ENCODE assay signal across 8 cellular contexts in genomic region chr2:101717041-101717817, GRCh38. TPM values are rescaled to one million over a fixed set of nuclear protein-coding genes. Genes with fewer than 3 reads are reported as not detected.
DNase-seq lines count a peak whose midpoint lies in the region; ATAC-seq and TF ChIP-seq lines count a peak whose summit lies in the region.

No MANE protein-coding gene starts in this region.

- no peaks in the 10 kb centered on the region for H3K9me3 Mint-ChIP-seq in CD4-positive, alpha-beta T cell
- H3K9me3 Mint-ChIP-seq in activated naive CD8-positive, alpha-beta T cell treated with anti-CD3 and anti-CD28 coated beads for 36 hours: peaks cover 13% of the 10 kb centered on the region
- peaks cover 31% of the 10 kb centered on the region for H3K9me3 Mint-ChIP-seq in nephron progenitor cell

- H3K27me3 ChIP-seq in CD4-positive, alpha-beta T cell (ENCODE audit: control insufficient read depth, insufficient read depth, low read length): no peaks in the 10 kb centered on the region

- intact Hi-C loops in CD4-positive, alpha-beta T cell (cut with DNase I, micrococcal nuclease): loop anchor here in 1 of 2 experiments (2.0 kb wide), 1 partner anchor 18 kb away; no protein-coding TSS in a partner anchor

- ATAC-seq in CD4-positive, alpha-beta T cell (ENCODE audit: poor library complexity): peak; percentile 76
- ATAC-seq in GM19463 (IDR thresholded peaks at IDR 0.05; ENCODE audit: unreplicated experiment) (peak; percentile 60), HG03439 (IDR thresholded peaks at IDR 0.05; ENCODE audit: unreplicated experiment) (peak; percentile 55)

- H3K4me3 Mint-ChIP-seq in CD4-positive, alpha-beta T cell: peak overlapping the region; percentile 76
- peak overlapping the region; percentile 0 for H3K4me3 Mint-ChIP-seq in activated naive CD8-positive, alpha-beta T cell treated with anti-CD3 and anti-CD28 coated beads for 36 hours
- H3K4me3 Mint-ChIP-seq in nephron progenitor cell: no peak overlapping the region

- peak in 8 of 10 experiments; percentile 37 to 60 (median 48) for DNase-seq in CD4-positive, alpha-beta T cell
- DNase-seq in activated naive CD8-positive, alpha-beta T cell treated with anti-CD3 and anti-CD28 coated beads for 36 hours: peak; percentile 36
- DNase-seq in NCI-H774 (lab: John Stamatoyannopoulos, UW): no peak
- DNase-seq in nephron progenitor cell: no peak
- DNase-seq in C1 segment of cervical spinal cord (lab: John Stamatoyannopoulos, UW): no peak
- DNase-seq in cerebellum (ENCODE audit: low spot score): no peak

- H3K36me3 Mint-ChIP-seq in CD4-positive, alpha-beta T cell (ENCODE audit: low read depth): peaks cover 19% of the 10 kb centered on the region
- H3K36me3 Mint-ChIP-seq in activated naive CD8-positive, alpha-beta T cell treated with anti-CD3 and anti-CD28 coated beads for 36 hours: peaks cover 40% of the 10 kb centered on the region
- peaks cover 81% of the 10 kb centered on the region for H3K36me3 Mint-ChIP-seq in nephron progenitor cell (ENCODE audit: low read depth)

- H3K4me1 Mint-ChIP-seq in CD4-positive, alpha-beta T cell (ENCODE audit: low read depth): peaks cover 84% of the 10 kb centered on the region
- peaks cover 72% of the 10 kb centered on the region for H3K4me1 Mint-ChIP-seq in activated naive CD8-positive, alpha-beta T cell treated with anti-CD3 and anti-CD28 coated beads for 36 hours
- H3K4me1 Mint-ChIP-seq in nephron progenitor cell: peaks cover 18% of the 10 kb centered on the region

- CTCF ChIA-PET in CD4-positive, alpha-beta T cell (lab: Charles Lee): interaction anchor here (0.6 to 1.8 kb wide), 6 partner anchors 8 to 53 kb away, joined by 3 to 6 read pairs (median 4); partner anchors contain the start of gene MAP4K4

- peak overlapping the region; percentile 53 for H3K27ac ChIP-seq in CD4-positive, alpha-beta T cell (ENCODE audit: low read depth, low read length)

- no peaks in the 10 kb centered on the region for H3K27me3 Mint-ChIP-seq in CD4-positive, alpha-beta T cell
- no peaks in the 10 kb centered on the region for H3K27me3 Mint-ChIP-seq in activated naive CD8-positive, alpha-beta T cell treated with anti-CD3 and anti-CD28 coated beads for 36 hours
- no peaks in the 10 kb centered on the region for H3K27me3 Mint-ChIP-seq in nephron progenitor cell (ENCODE audit: low read depth, poor library complexity)

- no peaks in the 10 kb centered on the region for H3K9me3 ChIP-seq in CD4-positive, alpha-beta T cell (ENCODE audit: control insufficient read depth, low read length)

- H3K27ac Mint-ChIP-seq in CD4-positive, alpha-beta T cell: peak overlapping the region; percentile 95
- peak overlapping the region; percentile 99 for H3K27ac Mint-ChIP-seq in activated naive CD8-positive, alpha-beta T cell treated with anti-CD3 and anti-CD28 coated beads for 36 hours
- H3K27ac Mint-ChIP-seq in nephron progenitor cell: no peak overlapping the region

- POLR2A ChIA-PET in CD4-positive, alpha-beta T cell (lab: Charles Lee): interaction anchor here (0.6 to 6.2 kb wide), 19 partner anchors 9 to 389 kb away, joined by 3 to 81 read pairs (median 4); partner anchors contain the start of gene MAP4K4

- no peak for TF ChIP-seq CTCF in CD4-positive, alpha-beta T cell (IDR thresholded peaks at IDR 0.05)
- no peak for TF ChIP-seq CTCF in nephron progenitor cell (IDR thresholded peaks at IDR 0.05)

RNA-seq across cellular contexts. Expression of gene MAP4K4, which starts 19.7 kb away (rescaled TPM):
- 10 to 100 TPM; 92.8 to 94.0 TPM for total RNA-seq in CD4-positive, alpha-beta T cell
- total RNA-seq in activated naive CD8-positive, alpha-beta T cell treated with anti-CD3 and anti-CD28 coated beads for 36 hours: 10 to 100 TPM; 34.4 to 36.5 TPM
- 190 TPM for total RNA-seq in cerebellum

Comparison
In these comparisons a context has a peak if more than half of its experiments do, and no peak if none do; other contexts are left out.
1. DNase-seq: peak in CD4-positive, alpha-beta T cell (8 of 10) and activated naive CD8-positive, alpha-beta T cell treated with anti-CD3 and anti-CD28 coated beads for 36 hours (single experiment); none in NCI-H774 (single experiment), nephron progenitor cell (single experiment), C1 segment of cervical spinal cord (0 of 14) and cerebellum (single experiment).
2. Peak in every context shown above with its lines, with median percentiles within 50 percentile points of each other: ATAC-seq.